8 cellular contexts compared by ENCODE assay signal in genomic region chr3:158802399-158803023, GRCh38. TPM values are rescaled to one million over a fixed set of nuclear protein-coding genes. Genes with fewer than 3 reads are reported as not detected.
DNase-seq lines count a peak whose midpoint lies in the region; ATAC-seq and TF ChIP-seq lines count a peak whose summit lies in the region.

No MANE protein-coding gene starts in this region.

- ATAC-seq in GM18867 (IDR thresholded peaks at IDR 0.05; ENCODE audit: unreplicated experiment): peak; percentile 42
- peak; percentile 6 for ATAC-seq in HG03060 (IDR thresholded peaks at IDR 0.05; ENCODE audit: low read depth, unreplicated experiment)
- ATAC-seq in memory B cell (ENCODE audit: low read depth): peak; percentile 76

- H3K4me3 ChIP-seq in BE2C (ENCODE audit: low read depth, low read length) (peak overlapping the region; percentile 89), urinary bladder (ENCODE audit: low read depth, low read length) (peak overlapping the region; percentile 71)

- no peaks in the 10 kb centered on the region for H3K9me3 Mint-ChIP-seq in dendritic cell treated with granulocyte-macrophage colony-stimulating factor and Interleukin-4, amounts not matched to agents 40 ng/mL and 50 ng/mL, for 4 days
- H3K9me3 Mint-ChIP-seq in memory B cell: no peaks in the 10 kb centered on the region

- peaks cover 1% of the 10 kb centered on the region for H3K27me3 Mint-ChIP-seq in dendritic cell treated with granulocyte-macrophage colony-stimulating factor and Interleukin-4, amounts not matched to agents 40 ng/mL and 50 ng/mL, for 4 days
- H3K27me3 Mint-ChIP-seq in memory B cell: no peaks in the 10 kb centered on the region

- H3K4me3 Mint-ChIP-seq in dendritic cell treated with granulocyte-macrophage colony-stimulating factor and Interleukin-4, amounts not matched to agents 40 ng/mL and 50 ng/mL, for 4 days: peak overlapping the region; percentile 85
- H3K4me3 Mint-ChIP-seq in memory B cell: peak overlapping the region; percentile 91

- no peaks in the 10 kb centered on the region for H3K27me3 ChIP-seq in BE2C

- no peaks in the 10 kb centered on the region for H3K9me3 ChIP-seq in BE2C

- intact Hi-C loops in dendritic cell treated with granulocyte-macrophage colony-stimulating factor and Interleukin-4, amounts not matched to agents 40 ng/mL and 50 ng/mL, for 4 days (cut with micrococcal nuclease): loop anchor here (1.0 to 10.0 kb wide), 2 partner anchors 8 to 1648 kb away; no protein-coding TSS in a partner anchor

- peaks cover 48% of the 10 kb centered on the region for H3K36me3 Mint-ChIP-seq in dendritic cell treated with granulocyte-macrophage colony-stimulating factor and Interleukin-4, amounts not matched to agents 40 ng/mL and 50 ng/mL, for 4 days (ENCODE audit: low read depth)
- peaks cover 12% of the 10 kb centered on the region for H3K36me3 Mint-ChIP-seq in memory B cell

- H3K27ac Mint-ChIP-seq in dendritic cell treated with granulocyte-macrophage colony-stimulating factor and Interleukin-4, amounts not matched to agents 40 ng/mL and 50 ng/mL, for 4 days: peak overlapping the region; percentile 96
- H3K27ac Mint-ChIP-seq in memory B cell: peak overlapping the region; percentile 88

- H3K4me1 Mint-ChIP-seq in dendritic cell treated with granulocyte-macrophage colony-stimulating factor and Interleukin-4, amounts not matched to agents 40 ng/mL and 50 ng/mL, for 4 days (ENCODE audit: low read depth): peaks cover 29% of the 10 kb centered on the region
- H3K4me1 Mint-ChIP-seq in memory B cell: peaks cover 24% of the 10 kb centered on the region

- peaks cover 3% of the 10 kb centered on the region; the same call in 1 of the 2 replicates for H3K4me1 ChIP-seq in BE2C
- H3K4me1 ChIP-seq in urinary bladder (ENCODE audit: insufficient read depth): peaks cover 2% of the 10 kb centered on the region

- 20% methylated on average over 23 of the region's 23 CpGs for WGBS in urinary bladder

- peak overlapping the region; percentile 44 for H3K27ac ChIP-seq in urinary bladder (ENCODE audit: low read depth)

- no peak for TF ChIP-seq CTCF in BE2C (IDR thresholded peaks at IDR 0.05; ENCODE audit: low read depth, low read length)

- DNase-seq in BE2C: no peak
- DNase-seq in RKO (ENCODE audit: low spot score): peak; percentile 47
- DNase-seq in memory B cell (ENCODE audit: low spot score in 2 of 2): peak; percentile 38 to 40
- no peak for DNase-seq in H4 (ENCODE audit: low spot score)

- H3K36me3 ChIP-seq in BE2C (no peaks in the 10 kb centered on the region), urinary bladder (ENCODE audit: insufficient read depth) (no peaks in the 10 kb centered on the region)

RNA-seq across cellular contexts. Expression of gene MFSD1, which starts 0.7 kb away (rescaled TPM):
- polyA plus RNA-seq in BE2C (2012; ENCODE audit: insufficient read depth, insufficient read length, low read depth): 5.7 TPM
- total RNA-seq in urinary bladder: 110 TPM
- 55.8 TPM for polyA plus RNA-seq in urinary bladder
- 169 and 173 TPM in 2 replicates for total RNA-seq in H4 (2014; rRNA removed; shearing (Covaris generic))

Comparison
In these comparisons a context has a peak if more than half of its experiments do, and no peak if none do; other contexts are left out.
1. DNase-seq: peak in RKO (single experiment) and memory B cell (2 of 2); none in BE2C (single experiment) and H4 (single experiment).
2. ATAC-seq: peak in every context shown above with its lines; median percentile 76 in memory B cell; 42 in GM18867; 6 in HG03060.